ENCODE assay signal across 8 cellular contexts in the genomic region with DNA sequence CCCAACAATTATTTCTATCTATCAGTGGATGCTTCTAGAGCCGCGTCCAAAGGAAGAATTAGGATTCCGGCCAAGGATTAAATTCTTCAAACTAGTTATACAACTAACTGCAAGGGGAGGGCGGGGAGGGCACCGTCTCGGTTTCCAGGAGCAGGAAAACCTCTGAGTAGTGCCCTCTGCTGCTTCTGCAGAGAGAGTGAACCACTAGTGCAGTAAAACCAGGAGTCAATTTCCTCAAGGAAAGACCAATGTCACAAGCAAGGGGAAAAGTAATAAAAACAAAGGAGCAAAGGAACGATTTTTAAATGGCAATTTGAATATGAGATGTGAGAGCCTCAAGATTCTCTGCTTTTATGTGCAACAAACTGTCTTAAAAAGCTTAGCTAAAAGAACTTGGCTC. TPM values are rescaled to one million over a fixed set of nuclear protein-coding genes. Genes with fewer than 3 reads are reported as not detected.
DNase-seq lines count a peak whose midpoint lies in the region; TF ChIP-seq lines count a peak whose summit lies in the region.

No MANE protein-coding gene starts in this region.

- H3K9me3 ChIP-seq in OCI-LY7 (ENCODE audit: low read length), result no peaks in the 10 kb centered on the region

- H3K4me1 ChIP-seq in OCI-LY7 (ENCODE audit: insufficient read depth, low read length, poor library complexity, severe bottlenecking), result peaks cover 76% of the 10 kb centered on the region

- CTCF ChIA-PET in OCI-LY7 (lab: Charles Lee; ENCODE audit: unreplicated experiment), result interaction anchor here (1.3 kb wide), 1 partner anchor 57 kb away, joined by 3 read pairs; no protein-coding TSS in a partner anchor

- no peaks in the 10 kb centered on the region for H3K9me3 Mint-ChIP-seq in osteocyte (ENCODE audit: unreplicated experiment)

- TF ChIP-seq CTCF in OCI-LY7 (conservative IDR thresholded peaks at IDR 0.05; ENCODE audit: low read length) (peak; percentile 73), osteocyte (IDR thresholded peaks at IDR 0.05) (peak; percentile 55)

- H3K36me3 ChIP-seq in OCI-LY7 (ENCODE audit: insufficient read depth, low read length), result peaks cover 3% of the 10 kb centered on the region; the same call in 1 of the 2 replicates

- peak overlapping the region; percentile 13; the same call in 1 of the 2 replicates for H2AFZ ChIP-seq in OCI-LY7 (ENCODE audit: low read length)

- peak overlapping the region; percentile 62 for H3K4me2 ChIP-seq in OCI-LY7 (ENCODE audit: low read length)

- BruUV-seq in OCI-LY7 (replicated peaks; lab: Mats Ljungman, UMichigan), result no TSS peak

- peak overlapping the region; percentile 32 for H3K27ac ChIP-seq in OCI-LY7 (ENCODE audit: low read depth, low read length, poor library complexity, severe bottlenecking)

- H3K4me1 Mint-ChIP-seq in osteocyte (ENCODE audit: unreplicated experiment), result peaks cover 3% of the 10 kb centered on the region

- no peaks in the 10 kb centered on the region for H3K27me3 Mint-ChIP-seq in osteocyte (ENCODE audit: unreplicated experiment)

- POLR2A ChIA-PET in OCI-LY7 (lab: Charles Lee), result interaction anchor here (1.1 to 11.1 kb wide), 2 partner anchors 10 to 17 kb away, joined by 5 to 242 read pairs; partner anchors contain the start of gene UBE2J1

- H3K9me2 ChIP-seq in OCI-LY7 (ENCODE audit: insufficient read depth, low read length), result no peaks in the 10 kb centered on the region

- no peaks in the 10 kb centered on the region for H3K36me3 Mint-ChIP-seq in osteocyte (ENCODE audit: unreplicated experiment)

- H4K20me1 ChIP-seq in OCI-LY7 (ENCODE audit: insufficient read depth, low read length), result no peaks in the 10 kb centered on the region

- H3K4me3 ChIP-seq in OCI-LY7 (ENCODE audit: low read depth, low read length, poor library complexity, severe bottlenecking), result no peak overlapping the region

- no peak overlapping the region for H3K27ac Mint-ChIP-seq in osteocyte (ENCODE audit: unreplicated experiment)

- DNase-seq in DMS114 treated with DMSO at 0.1 percent for 48 hours (lab: John Stamatoyannopoulos, UW; ENCODE audit: unreplicated experiment) (peak; percentile 12), OCI-LY7 (ENCODE audit: low spot score) (peak; percentile 29), fibroblast of gingiva (ENCODE audit: low read depth) (peak; percentile 58), osteocyte (ENCODE audit: extremely low spot score, unreplicated experiment) (no peak), amniotic stem cell (lab: John Stamatoyannopoulos, UW) (no peak), MV-4-11 (lab: John Stamatoyannopoulos, UW) (no peak), LoVo (ENCODE audit: low spot score) (no peak), T-helper 2 cell (no peak)

- H3K79me2 ChIP-seq in OCI-LY7 (ENCODE audit: insufficient read depth, low read depth, low read length), result no peaks in the 10 kb centered on the region

- no peak overlapping the region for H3K4me3 Mint-ChIP-seq in osteocyte (ENCODE audit: unreplicated experiment)

- intact Hi-C loops in OCI-LY7 (cut with micrococcal nuclease; ENCODE audit: unreplicated experiment), result loop anchor here (2.0 to 5.0 kb wide), 3 partner anchors 57 to 386 kb away; no protein-coding TSS in a partner anchor

RNA-seq across cellular contexts. Expression of gene UBE2J1, which starts 16.5 kb away (rescaled TPM):
- 117 and 123 TPM in 2 replicates for total RNA-seq in OCI-LY7 (2014; rRNA removed; shearing (Covaris generic))
- 243 and 265 TPM in 2 replicates for total RNA-seq in OCI-LY7 (2022)
- 38.8 and 39.6 TPM in 2 replicates for total RNA-seq in osteocyte

RNA-seq across cellular contexts. Expression of gene RRAGD, which starts 43.1 kb away (rescaled TPM):
- 6.2 and 6.5 TPM in 2 replicates for total RNA-seq in OCI-LY7 (2014; rRNA removed; shearing (Covaris generic))
- total RNA-seq in OCI-LY7 (2022) (12.9 and 17.6 TPM in 2 replicates), osteocyte (4.5 TPM in 2 replicates)

RNA-seq across cellular contexts. Expression of gene GABRR2, which starts 53.9 kb away (rescaled TPM):
- 5.2 and 7.8 TPM in 2 replicates for total RNA-seq in OCI-LY7 (2014; rRNA removed; shearing (Covaris generic))
- total RNA-seq in OCI-LY7 (2022) (6.7 and 7.0 TPM in 2 replicates), osteocyte (0.68 and 0.97 TPM in 2 replicates)

Comparison
In these comparisons a context has a peak if more than half of its experiments do, and no peak if none do; other contexts are left out.
1. DNase-seq: peak in DMS114 treated with DMSO at 0.1 percent for 48 hours (single experiment), OCI-LY7 (single experiment) and fibroblast of gingiva (single experiment); none in osteocyte (single experiment), amniotic stem cell (single experiment), MV-4-11 (single experiment), LoVo (single experiment) and T-helper 2 cell (0 of 5).